ENCODE assay signal across 8 cellular contexts in genomic region chr9:100601216-100601615, GRCh38. TPM values are rescaled to one million over a fixed set of nuclear protein-coding genes. Genes with fewer than 3 reads are reported as not detected.
DNase-seq lines count a peak whose midpoint lies in the region; ATAC-seq and TF ChIP-seq lines count a peak whose summit lies in the region.

No MANE protein-coding gene starts in this region.

- CTCF ChIA-PET in activated CD8-positive, alpha-beta T cell treated with anti-CD3 and anti-CD28 coated beads for 36 hours (lab: Charles Lee), result interaction anchor here (0.7 to 4.1 kb wide), 17 partner anchors 10 to 711 kb away, joined by 3 to 28 read pairs (median 3); no protein-coding TSS in a partner anchor

- H3K9me3 ChIP-seq in heart left ventricle (no peaks in the 10 kb centered on the region), spleen (no peaks in the 10 kb centered on the region)

- no peaks in the 10 kb centered on the region for H3K27me3 Mint-ChIP-seq in activated CD8-positive, alpha-beta T cell treated with anti-CD3 and anti-CD28 coated beads for 36 hours

- H3K27ac ChIP-seq in heart left ventricle (no peak overlapping the region), spleen (no peak overlapping the region)

- intact Hi-C loops in activated CD8-positive, alpha-beta T cell treated with anti-CD3 and anti-CD28 coated beads for 36 hours (cut with micrococcal nuclease), result loop anchor here (2.0 kb wide), 1 partner anchor 710 kb away; no protein-coding TSS in a partner anchor
- intact Hi-C loops in heart left ventricle (cut with DNase I), result loop anchor here in 9 of 10 donors (1.0 to 10.0 kb wide), 4 partner anchors 634 to 711 kb away; no protein-coding TSS in a partner anchor
- intact Hi-C loops in spleen (cut with DNase I; ENCODE audit: low total_unique reads), result no loop called here

- H3K4me3 ChIP-seq in heart left ventricle (no peak overlapping the region), spleen (no peak overlapping the region)

- H3K27me3 ChIP-seq in heart left ventricle (no peaks in the 10 kb centered on the region), spleen (replicated peaks in 1 of 7) (no peaks in the 10 kb centered on the region)

- no peaks in the 10 kb centered on the region for H3K36me3 Mint-ChIP-seq in activated CD8-positive, alpha-beta T cell treated with anti-CD3 and anti-CD28 coated beads for 36 hours (ENCODE audit: low read depth)

- POLR2A ChIA-PET in activated CD8-positive, alpha-beta T cell treated with anti-CD3 and anti-CD28 coated beads for 36 hours (lab: Charles Lee), result no interaction called here

- H3K4me3 Mint-ChIP-seq in activated CD8-positive, alpha-beta T cell treated with anti-CD3 and anti-CD28 coated beads for 36 hours, result no peak overlapping the region

- H3K4me1 ChIP-seq in heart left ventricle, result peaks cover 0 to 10% (median 5%) of the 10 kb centered on the region in 12 donors
- H3K4me1 ChIP-seq in spleen, result peaks cover 0 to 17% (median 11%) of the 10 kb centered on the region in 6 donors

- TF ChIP-seq POLR2A in heart left ventricle (IDR thresholded peaks at IDR 0.05), result no peak
- no peak for TF ChIP-seq POLR2A in spleen (IDR thresholded peaks at IDR 0.05)

- DNase-seq in Daoy (ENCODE audit: low read depth) (peak; percentile 68), GM20000 (ENCODE audit: low spot score) (peak; percentile 66), HT-29 (ENCODE audit: low spot score) (peak; percentile 69), NCI-H748 (lab: John Stamatoyannopoulos, UW; ENCODE audit: unreplicated experiment) (peak; percentile 85), heart left ventricle (peak in 1 of 5 donors; percentile 14), spleen (no peak), amniotic stem cell (lab: John Stamatoyannopoulos, UW) (no peak)
- DNase-seq in activated CD8-positive, alpha-beta T cell treated with anti-CD3 and anti-CD28 coated beads for 36 hours, result peak; percentile 54

- TF ChIP-seq CTCF in GM20000 (IDR thresholded peaks at IDR 0.05; ENCODE audit: extremely low read depth, missing control alignments) (peak; percentile 65), heart left ventricle (IDR thresholded peaks at IDR 0.05) (peak; percentile 19 to 59 (median 46)), spleen (IDR thresholded peaks at IDR 0.05 in 8 of 11, conservative IDR thresholded peaks at IDR 0.05 in 3 of 11) (peak in 6 of 11 experiments; percentile 14 to 48 (median 34))
- TF ChIP-seq CTCF in activated CD8-positive, alpha-beta T cell treated with anti-CD3 and anti-CD28 coated beads for 36 hours (IDR thresholded peaks at IDR 0.05), result peak; percentile 68

- no peak overlapping the region for H3K27ac Mint-ChIP-seq in activated CD8-positive, alpha-beta T cell treated with anti-CD3 and anti-CD28 coated beads for 36 hours

- peaks cover 14% of the 10 kb centered on the region for H3K4me1 Mint-ChIP-seq in activated CD8-positive, alpha-beta T cell treated with anti-CD3 and anti-CD28 coated beads for 36 hours (ENCODE audit: low read depth)

- H3K9me3 Mint-ChIP-seq in activated CD8-positive, alpha-beta T cell treated with anti-CD3 and anti-CD28 coated beads for 36 hours, result no peaks in the 10 kb centered on the region

- ATAC-seq in activated CD8-positive, alpha-beta T cell treated with anti-CD3 and anti-CD28 coated beads for 36 hours, result peak; percentile 50
- peak in 3 of 4 donors; percentile 38 to 56 (median 54) for ATAC-seq in heart left ventricle

- H3K36me3 ChIP-seq in heart left ventricle, result no peaks in the 10 kb centered on the region
- no peaks in the 10 kb centered on the region for H3K36me3 ChIP-seq in spleen

RNA-seq across cellular contexts. Expression of gene CAVIN4, which starts 23.3 kb away (rescaled TPM):
- total RNA-seq in Daoy (2014; rRNA removed; shearing (Covaris generic)), result 2.2 and 3.5 TPM in 2 replicates
- total RNA-seq in HT-29 (2014; rRNA removed; shearing (Covaris generic)), result 0.08 and 0.10 TPM in 2 replicates
- total RNA-seq in activated CD8-positive, alpha-beta T cell treated with anti-CD3 and anti-CD28 coated beads for 36 hours, result under 1 TPM; 0.09 to 0.11 TPM
- total RNA-seq in heart left ventricle (100 to 1,000 TPM in 1 of 9 donors, 10 to 100 TPM in 8; 35.6 to 133 (median 75.1) TPM), spleen (under 1 TPM in 6 of 7 donors, not detected in 1; 0.10 to 0.43 (median 0.29) TPM)
- polyA plus RNA-seq in heart left ventricle (10 to 100 TPM; 13.9 to 42.1 TPM), spleen (under 1 TPM; 0.08 to 0.10 (median 0.09) TPM)

Comparison
In these comparisons a context has a peak if more than half of its experiments do, and no peak if none do; other contexts are left out.
1. DNase-seq: peak in Daoy (single experiment), GM20000 (single experiment), HT-29 (single experiment), NCI-H748 (single experiment) and activated CD8-positive, alpha-beta T cell treated with anti-CD3 and anti-CD28 coated beads for 36 hours (single experiment); none in spleen (single experiment) and amniotic stem cell (single experiment).
2. Peak in every context shown above with its lines, with median percentiles within 50 percentile points of each other: CTCF ChIP-seq.